ENCODE assay signal across 1 cellular context in genomic region chr1:182680408-182680807, GRCh38.
TF ChIP-seq lines count a peak whose summit lies in the region.

No MANE protein-coding gene starts in this region.

TF ChIP-seq in A549, 52 proteins besides CTCF, POLR2A, EP300 and RAD21 (continued from another document):
- no peak for TF ChIP-seq HOXA7 (CRISPR knock-in tag; IDR thresholded peaks at IDR 0.05)
- no peak for TF ChIP-seq POLR2AphosphoS2 (conservative IDR thresholded peaks at IDR 0.05; ENCODE audit: low read length)
- TF ChIP-seq RNF2 (IDR thresholded peaks at IDR 0.05; ENCODE audit: borderline replicate concordance, low read depth) = no peak
- TF ChIP-seq JUN (IDR thresholded peaks at IDR 0.05) = no peak
- TF ChIP-seq FOXS1 (CRISPR knock-in tag; IDR thresholded peaks at IDR 0.05) = no peak
- no peak for TF ChIP-seq ZSCAN20 (CRISPR knock-in tag; IDR thresholded peaks at IDR 0.05)
- no peak for TF ChIP-seq MAZ (IDR thresholded peaks at IDR 0.05; ENCODE audit: borderline replicate concordance, low read depth, low read length)
- no peak for TF ChIP-seq FOSL2 (IDR thresholded peaks at IDR 0.05)
- no peak for TF ChIP-seq FOSL2 (CRISPR knock-in tag; IDR thresholded peaks at IDR 0.05)
- no peak for TF ChIP-seq NFE2L2 (conservative IDR thresholded peaks at IDR 0.05; ENCODE audit: low read length)
- TF ChIP-seq, protein P1, sequence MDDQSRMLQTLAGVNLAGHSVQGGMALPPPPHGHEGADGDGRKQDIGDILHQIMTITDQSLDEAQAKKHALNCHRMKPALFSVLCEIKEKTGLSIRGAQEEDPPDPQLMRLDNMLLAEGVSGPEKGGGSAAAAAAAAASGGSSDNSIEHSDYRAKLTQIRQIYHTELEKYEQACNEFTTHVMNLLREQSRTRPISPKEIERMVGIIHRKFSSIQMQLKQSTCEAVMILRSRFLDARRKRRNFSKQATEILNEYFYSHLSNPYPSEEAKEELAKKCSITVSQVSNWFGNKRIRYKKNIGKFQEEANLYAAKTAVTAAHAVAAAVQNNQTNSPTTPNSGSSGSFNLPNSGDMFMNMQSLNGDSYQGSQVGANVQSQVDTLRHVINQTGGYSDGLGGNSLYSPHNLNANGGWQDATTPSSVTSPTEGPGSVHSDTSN (IDR thresholded peaks at IDR 0.05) = no peak
- no peak for TF ChIP-seq ESRRA (IDR thresholded peaks at IDR 0.05; ENCODE audit: borderline replicate concordance, low read length)
- no peak for TF ChIP-seq ZNF302 (CRISPR knock-in tag; IDR thresholded peaks at IDR 0.05)
